ENCODE assay signal across 7 cellular contexts in genomic region chr3:185911076-185911448, GRCh38. TPM values are rescaled to one million over a fixed set of nuclear protein-coding genes. Genes with fewer than 3 reads are reported as not detected.
DNase-seq lines count a peak whose midpoint lies in the region; ATAC-seq and TF ChIP-seq lines count a peak whose summit lies in the region.
"Not testable (repeated sequence)": the region's sequence is repeated elsewhere in the genome, so short reads cannot be mapped to it uniquely, and the experiment has no call there.

No MANE protein-coding gene starts in this region.

- H3K4me3 Mint-ChIP-seq in CD4-positive, alpha-beta T cell; IgD-negative memory B cell; WTC11; brain; naive thymus-derived CD4-positive, alpha-beta T cell: not testable (repeated sequence)

- intact Hi-C loops in CD4-positive, alpha-beta T cell (cut with DNase I, micrococcal nuclease): loop anchor here in 1 of 2 experiments (2.0 kb wide), 1 partner anchor 80 kb away; no protein-coding TSS in a partner anchor
- intact Hi-C loops in Panc1 (cut with micrococcal nuclease; ENCODE audit: unreplicated experiment); naive thymus-derived CD4-positive, alpha-beta T cell (cut with micrococcal nuclease): not testable (repeated sequence)
- intact Hi-C loops in heart right ventricle (cut with DNase I): loop anchor here in 1 of 10 donors (10.0 kb wide), 1 partner anchor 176 kb away; no protein-coding TSS in a partner anchor

- not testable (repeated sequence) for H3K27me3 Mint-ChIP-seq in CD4-positive, alpha-beta T cell; IgD-negative memory B cell; WTC11 (ENCODE audit: low read depth); brain; naive thymus-derived CD4-positive, alpha-beta T cell

- not testable (repeated sequence) for ATAC-seq in CD4-positive, alpha-beta T cell (ENCODE audit: poor library complexity)
- ATAC-seq in Panc1 (peak; percentile 23), WTC11 (0 out of 2 replicates have a peak, but pooled peaks have one; percentile 2), heart right ventricle (peak in 6 of 8 donors; percentile 8 to 36 (median 16))
- peak; percentile 0 for ATAC-seq in naive thymus-derived CD4-positive, alpha-beta T cell

- not testable (repeated sequence) for H3K4me1 Mint-ChIP-seq in CD4-positive, alpha-beta T cell (ENCODE audit: low read depth); IgD-negative memory B cell; WTC11; brain
- peaks cover 4 to 12% (median 7%) of the 10 kb centered on the region in 7 donors for H3K4me1 Mint-ChIP-seq in naive thymus-derived CD4-positive, alpha-beta T cell

- H3K36me3 ChIP-seq in Panc1 (ENCODE audit: control insufficient read depth, insufficient read depth, low read length) (peaks cover 11% of the 10 kb centered on the region), heart right ventricle (peaks cover 0 to 36% (median 20%) of the 10 kb centered on the region in 9 donors)
- peaks cover 0 to 20% (median 14%) of the 10 kb centered on the region in 3 experiments for H3K36me3 ChIP-seq in naive thymus-derived CD4-positive, alpha-beta T cell (ENCODE audit: control insufficient read depth in 2 of 3, insufficient read depth in 3 of 3, low read length in 3 of 3)

- not testable (repeated sequence) for H3K9me3 Mint-ChIP-seq in CD4-positive, alpha-beta T cell; IgD-negative memory B cell; WTC11; brain; naive thymus-derived CD4-positive, alpha-beta T cell

- H3K4me1 ChIP-seq in Panc1 (ENCODE audit: control insufficient read depth, insufficient read depth, low read length): peaks cover 14% of the 10 kb centered on the region
- H3K4me1 ChIP-seq in heart right ventricle; naive thymus-derived CD4-positive, alpha-beta T cell (ENCODE audit: control insufficient read depth in 2 of 2, insufficient read depth in 2 of 2, low read length in 2 of 2): not testable (repeated sequence)

- not testable (repeated sequence) for BruUV-seq in Panc1 (replicated peaks; lab: Mats Ljungman, UMichigan)

- not testable (repeated sequence) for H3K27me3 ChIP-seq in CD4-positive, alpha-beta T cell (ENCODE audit: control insufficient read depth, insufficient read depth, low read length); Panc1 (ENCODE audit: control insufficient read depth, insufficient read depth, low read length); heart right ventricle; naive thymus-derived CD4-positive, alpha-beta T cell (ENCODE audit: control insufficient read depth in 2 of 2, insufficient read depth in 2 of 2, low read length in 2 of 2)

- 16 to 49% methylated on average over 2 of the region's 2 CpGs for WGBS in heart right ventricle, 2 donors

- H3K27ac ChIP-seq in CD4-positive, alpha-beta T cell (ENCODE audit: low read depth, low read length); Panc1 (ENCODE audit: low read length); naive thymus-derived CD4-positive, alpha-beta T cell (ENCODE audit: low read depth, low read length): not testable (repeated sequence)
- peak overlapping the region in 1 of 10 donors; percentile 4 for H3K27ac ChIP-seq in heart right ventricle

- in situ Hi-C loops in Panc1 (cut with HindIII; ENCODE audit: low pct_unique_long_range_greater_than_20kb, low sequenced_read_pairs): loop anchor here (5.0 kb wide), 1 partner anchor 81 kb away; no protein-coding TSS in a partner anchor

- peak overlapping the region; percentile 11 for H3K27ac Mint-ChIP-seq in CD4-positive, alpha-beta T cell
- H3K27ac Mint-ChIP-seq in IgD-negative memory B cell (peak overlapping the region in 2 of 3 donors; percentile 31 to 40), brain (peak overlapping the region in 3 of 5 experiments; percentile 36 to 38 (median 38))
- not testable (repeated sequence) for H3K27ac Mint-ChIP-seq in WTC11
- peak overlapping the region in 6 of 9 donors; percentile 28 to 61 (median 54) for H3K27ac Mint-ChIP-seq in naive thymus-derived CD4-positive, alpha-beta T cell

- peaks cover 32% of the 10 kb centered on the region for H3K36me3 Mint-ChIP-seq in CD4-positive, alpha-beta T cell (ENCODE audit: low read depth)
- not testable (repeated sequence) for H3K36me3 Mint-ChIP-seq in IgD-negative memory B cell, WTC11
- peaks cover 18% of the 10 kb centered on the region for H3K36me3 Mint-ChIP-seq in brain
- H3K36me3 Mint-ChIP-seq in naive thymus-derived CD4-positive, alpha-beta T cell: peaks cover 4 to 18% (median 6%) of the 10 kb centered on the region in 5 donors

- not testable (repeated sequence) for TF ChIP-seq CTCF in CD4-positive, alpha-beta T cell (IDR thresholded peaks at IDR 0.05); Panc1 (IDR thresholded peaks at IDR 0.05); WTC11 (IDR thresholded peaks at IDR 0.05); brain (conservative IDR thresholded peaks at IDR 0.05); heart right ventricle (IDR thresholded peaks at IDR 0.05)

- not testable (repeated sequence) for DNase-seq in CD4-positive, alpha-beta T cell; Panc1 (ENCODE audit: low read depth, low spot score); WTC11 (ENCODE audit: low spot score); heart right ventricle; naive thymus-derived CD4-positive, alpha-beta T cell

- POLR2A ChIA-PET in CD4-positive, alpha-beta T cell (lab: Charles Lee): interaction anchor here (0.7 to 2.7 kb wide), 3 partner anchors 17 to 27 kb away, joined by 3 to 19 read pairs (median 5); partner anchors contain the start of gene TRA2B
- POLR2A ChIA-PET in Panc1 (lab: Charles Lee); WTC11 (lab: Charles Lee): not testable (repeated sequence)
- POLR2A ChIA-PET in naive thymus-derived CD4-positive, alpha-beta T cell (lab: Charles Lee): interaction anchor here (1.4 kb wide), 1 partner anchor 32 kb away, joined by 3 read pairs; no protein-coding TSS in a partner anchor

- not testable (repeated sequence) for H3K4me3 ChIP-seq in Panc1 (ENCODE audit: low read depth in 2 of 2, low read length in 2 of 2); heart right ventricle; naive thymus-derived CD4-positive, alpha-beta T cell (ENCODE audit: low read length)

- CTCF ChIA-PET in CD4-positive, alpha-beta T cell (lab: Charles Lee): interaction anchor here (2.7 kb wide), 1 partner anchor 32 kb away, joined by 11 read pairs; no protein-coding TSS in a partner anchor
- CTCF ChIA-PET in Panc1 (lab: Charles Lee): interaction anchor here (0.6 kb wide), 1 partner anchor 80 kb away, joined by 6 read pairs; no protein-coding TSS in a partner anchor
- CTCF ChIA-PET in WTC11 (lab: Charles Lee): interaction anchor here (1.1 to 4.6 kb wide), 5 partner anchors 31 to 251 kb away, joined by 4 to 44 read pairs (median 6); no protein-coding TSS in a partner anchor
- CTCF ChIA-PET in naive thymus-derived CD4-positive, alpha-beta T cell (lab: Charles Lee): not testable (repeated sequence)

- H3K9me3 ChIP-seq in CD4-positive, alpha-beta T cell (ENCODE audit: control insufficient read depth, low read length); Panc1 (ENCODE audit: control insufficient read depth, insufficient read depth, low read depth, low read length); heart right ventricle; naive thymus-derived CD4-positive, alpha-beta T cell (ENCODE audit: control insufficient read depth in 2 of 3, low read length in 3 of 3): not testable (repeated sequence)

TF ChIP-seq in WTC11, 78 proteins besides CTCF, POLR2A, EP300 and RAD21:
- TF ChIP-seq NFATC4 (CRISPR knock-in tag; IDR thresholded peaks at IDR 0.05): peak; percentile 74; the same call in 1 of the 2 replicates
- TF ChIP-seq PRRX2 (CRISPR knock-in tag; IDR thresholded peaks at IDR 0.05): 0 out of 2 replicates have a peak, but pooled peaks have one; percentile 16
- TF ChIP-seq ZNF671 (CRISPR knock-in tag; IDR thresholded peaks at IDR 0.05): peak; percentile 42; the same call in 1 of the 2 replicates

RNA-seq across cellular contexts. Expression of gene TRA2B, which starts 26.8 kb away (rescaled TPM):
- total RNA-seq in CD4-positive, alpha-beta T cell: 100 to 1,000 TPM; 549 to 585 TPM
- 358 TPM for polyA plus RNA-seq in IgD-negative memory B cell
- total RNA-seq in Panc1 (2021; ENCODE audit: unreplicated experiment): 171 TPM
- 264 TPM for polyA plus RNA-seq in Panc1 (2012; ENCODE audit: insufficient read length)
- total RNA-seq in WTC11 (2021): 214 to 240 TPM (median 236 TPM) in 3 replicates
- 96.7 TPM for polyA plus RNA-seq in brain (ENCODE audit: insufficient read depth, low read depth, low replicate concordance)
- total RNA-seq in heart right ventricle: 10 to 100 TPM; 46.3 to 75.9 (median 52.1) TPM
- polyA plus RNA-seq in heart right ventricle: 10 to 100 TPM; 43.6 to 44.5 TPM
- total RNA-seq in naive thymus-derived CD4-positive, alpha-beta T cell: 100 to 1,000 TPM; 194 to 673 (median 216) TPM
- polyA plus RNA-seq in naive thymus-derived CD4-positive, alpha-beta T cell: 100 to 1,000 TPM; 182 to 221 TPM
